In the genomic region with DNA sequence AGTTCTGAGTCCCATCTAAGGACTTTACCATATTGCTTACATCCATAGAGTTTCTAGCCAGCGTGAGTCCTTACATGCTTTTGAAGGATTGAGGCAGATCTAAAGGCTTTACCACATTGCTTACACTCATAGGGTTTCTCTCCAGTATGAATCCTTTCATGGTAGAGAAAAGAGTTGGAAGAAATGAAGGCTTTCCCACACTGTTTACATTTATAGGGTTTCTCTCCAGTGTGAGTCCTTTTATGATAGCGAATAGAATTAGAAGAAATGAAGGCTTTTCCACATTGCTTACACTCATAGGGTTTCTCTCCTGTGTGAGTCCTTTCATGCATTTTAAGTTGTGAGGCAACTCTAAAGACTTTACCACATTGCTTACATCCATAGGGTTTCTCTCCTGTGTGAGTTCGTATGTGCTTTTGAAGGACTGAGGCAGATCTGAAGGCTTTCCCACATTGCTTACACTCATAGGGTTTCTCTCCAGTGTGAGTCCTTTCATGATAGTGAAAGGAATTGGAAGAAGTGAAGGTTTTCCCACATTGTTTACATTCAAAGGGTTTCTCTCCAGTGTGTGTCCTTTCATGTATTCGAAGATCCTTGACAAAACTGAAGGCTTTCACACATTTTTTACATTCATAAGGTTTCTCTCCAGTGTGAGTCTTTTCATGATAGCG, we compare ENCODE assay signal across 21 cellular contexts. TPM values are rescaled to one million over a fixed set of nuclear protein-coding genes. Genes with fewer than 3 reads are reported as not detected.
DNase-seq lines count a peak whose midpoint lies in the region; ATAC-seq, FAIRE-seq and TF ChIP-seq lines count a peak whose summit lies in the region.
"Had no signal": no experiment of that assay in that cellular context is flagged by ENCODE, and none has a peak within 500 bp of the region (broad histone marks: within the 10 kb centered on the region; RNA-seq: fewer than 3 reads in every experiment).

No MANE protein-coding gene starts in this region.

- DNase-seq in GM12878 (ENCODE audit: low read depth, low spot score), result no peak
- DNase-seq in D721Med (ENCODE audit: insufficient read length, low spot score), result no peak
- DNase-seq in DMS153 treated with DMSO at 0.1 percent for 48 hours (lab: John Stamatoyannopoulos, UW; ENCODE audit: unreplicated experiment), result no peak
- DNase-seq: CD8-positive, alpha-beta memory T cell; DND-41; HCEC 1CT; Karpas-422; MG63; NCI-H1048; NCI-H146; NCI-H2081; NCI-H446 treated with DMSO at 0.1 percent for 48 hours; Right ventricle myocardium superior; SW 1271 had no signal

- TSS peak; percentile 53 for BruUV-seq in GM12878 (replicated peaks; lab: Mats Ljungman, UMichigan)

- no peaks in the 10 kb centered on the region for H4K20me1 ChIP-seq in BLaER1 treated with 17β-estradiol and CSF1 and Interleukin-3, amounts not matched to agents 10 nM and 100 nM
- H4K20me1 ChIP-seq in GM12878 (ENCODE audit: control insufficient read depth, insufficient read depth), result no peaks in the 10 kb centered on the region

- SMC1A ChIA-PET in GM12878 (lab: Charles Lee; ENCODE audit: uncharacterized antibody, unreplicated experiment), result no interaction called here

- TF ChIP-seq RAD21 in GM12878 (IDR thresholded peaks at IDR 0.05; ENCODE audit: insufficient read depth, low read depth, low read length), result no peak

- 98% methylated on average over 4 of the region's 5 CpGs for WGBS in HUES64
- 85% methylated on average over 5 of the region's 5 CpGs for WGBS in GM12878 (ENCODE audit: insufficient coverage, insufficient replicate concordance, low lambda C conversion rate, missing lambda C conversion rate)

- no peak overlapping the region for H3K27ac ChIP-seq in BLaER1 treated with 17β-estradiol and CSF1 and Interleukin-3, amounts not matched to agents 10 nM and 100 nM
- H3K27ac ChIP-seq in HUES64 (ENCODE audit: low read depth, low read length), result no peak overlapping the region
- no peak overlapping the region for H3K27ac ChIP-seq in GM12878 (ENCODE audit: control insufficient read depth, insufficient read depth)
- H3K27ac ChIP-seq in iPS-20b (ENCODE audit: low read length), result no peak overlapping the region
- H3K27ac ChIP-seq: A549 had no signal

- peak overlapping the region in 9 of 10 experiments; percentile 18 to 48 (median 28); a peak in 13 of 20 replicates for H3K4me3 ChIP-seq in BLaER1 treated with 17β-estradiol and CSF1 and Interleukin-3, amounts not matched to agents 10 nM and 100 nM
- H3K4me3 ChIP-seq in HUES64 (ENCODE audit: low read length) (peak overlapping the region; percentile 2; the same call in 1 of the 2 replicates), GM12878 (no peak overlapping the region), iPS-20b (ENCODE audit: low read length) (peak overlapping the region; percentile 40)
- H3K4me3 ChIP-seq: A549, MG63 had no signal

- TF ChIP-seq EP300 in GM12878 (IDR thresholded peaks at IDR 0.05; ENCODE audit: borderline replicate concordance in 1 of 2, control insufficient read depth in 1 of 2, low read depth in 2 of 2, low read length in 2 of 2), result no peak

- H3K4me1 ChIP-seq in BLaER1 treated with 17β-estradiol and CSF1 and Interleukin-3, amounts not matched to agents 10 nM and 100 nM, result no peaks in the 10 kb centered on the region
- H3K4me1 ChIP-seq in HUES64 (ENCODE audit: insufficient read depth, low read length), result no peaks in the 10 kb centered on the region
- H3K4me1 ChIP-seq in GM12878 (ENCODE audit: control insufficient read depth, insufficient read depth, low read length), result no peaks in the 10 kb centered on the region
- no peaks in the 10 kb centered on the region for H3K4me1 ChIP-seq in iPS-20b (ENCODE audit: insufficient read depth, low read length)
- H3K4me1 ChIP-seq: A549 had no signal

- CTCF ChIA-PET in GM12878 (lab: Yijun Ruan, JAX), result no interaction called here

- POLR2A ChIA-PET in GM12878 (lab: Charles Lee), result no interaction called here

- no peaks in the 10 kb centered on the region for H3K27me3 ChIP-seq in BLaER1 treated with 17β-estradiol and CSF1 and Interleukin-3, amounts not matched to agents 10 nM and 100 nM
- H3K27me3 ChIP-seq in HUES64 (ENCODE audit: insufficient read depth, low read length) (no peaks in the 10 kb centered on the region), GM12878 (replicated peaks in 1 of 2; ENCODE audit: control insufficient read depth in 2 of 2, insufficient read depth in 2 of 2, low read length in 1 of 2) (no peaks in the 10 kb centered on the region), iPS-20b (ENCODE audit: insufficient read depth, low read length) (no peaks in the 10 kb centered on the region)
- H3K27me3 ChIP-seq: MG63 had no signal

- no peak for FAIRE-seq in GM12878 (lab: Jason Lieb, UNC)
- no peak for FAIRE-seq in D721Med (lab: Jason Lieb, UNC)
- FAIRE-seq: A549 had no signal

- RAD21 ChIA-PET in GM12878 (lab: Charles Lee; ENCODE audit: unreplicated experiment), result no interaction called here

- TF ChIP-seq CTCF in GM12878 (IDR thresholded peaks at IDR 0.05 in 2 of 3, conservative IDR thresholded peaks at IDR 0.05 in 1 of 3; ENCODE audit: control insufficient read depth in 2 of 3, extremely low read depth in 1 of 3, insufficient read depth in 1 of 3, low read depth in 3 of 3, low read length in 3 of 3) (no peak), D721Med (IDR thresholded peaks at IDR 0.05; ENCODE audit: insufficient read depth, missing control alignments) (no peak)

- ATAC-seq in GM12878 (no peak), HG03520 (IDR thresholded peaks at IDR 0.05; ENCODE audit: unreplicated experiment) (no peak)
- ATAC-seq: A549 had no signal

- H3K9me3 ChIP-seq in BLaER1 treated with 17β-estradiol and CSF1 and Interleukin-3, amounts not matched to agents 10 nM and 100 nM (replicated peaks in 1 of 11), result peaks cover 100% of the 10 kb centered on the region in 11 experiments
- H3K9me3 ChIP-seq in HUES64 (ENCODE audit: insufficient read depth, low read depth, low read length), result peaks cover 61% of the 10 kb centered on the region
- peaks cover 39% of the 10 kb centered on the region for H3K9me3 ChIP-seq in GM12878 (replicated peaks; ENCODE audit: control insufficient read depth, insufficient read depth, low read length)
- peaks cover 66% of the 10 kb centered on the region for H3K9me3 ChIP-seq in iPS-20b (ENCODE audit: insufficient read depth, low read depth, low read length)

- no peak for TF ChIP-seq POLR2A in GM12878 (IDR thresholded peaks at IDR 0.05; ENCODE audit: low read depth, low read length)

- H3K36me3 ChIP-seq in BLaER1 treated with 17β-estradiol and CSF1 and Interleukin-3, amounts not matched to agents 10 nM and 100 nM, result peaks cover 80 to 100% (median 97%) of the 10 kb centered on the region in 11 experiments
- H3K36me3 ChIP-seq in HUES64 (ENCODE audit: insufficient read depth, low read length) (peaks cover 64% of the 10 kb centered on the region), GM12878 (ENCODE audit: control insufficient read depth in 2 of 2, insufficient read depth in 2 of 2, low read length in 1 of 2) (peaks cover 0 to 3% of the 10 kb centered on the region in 2 experiments; a peak in 2 of 4 replicates), iPS-20b (ENCODE audit: insufficient read depth, low read depth, low read length) (peaks cover 60% of the 10 kb centered on the region)

- intact Hi-C loops in GM12878 (cut with micrococcal nuclease; ENCODE audit: unreplicated experiment), result no loop called here

- in situ Hi-C loops in GM12878 (cut with MboI), result no loop called here

- H2AFZ ChIP-seq in GM12878 (ENCODE audit: control insufficient read depth, low read depth, low read length), result no peak overlapping the region

- no peak overlapping the region for H3K9ac ChIP-seq in BLaER1 treated with 17β-estradiol and CSF1 and Interleukin-3, amounts not matched to agents 10 nM and 100 nM
- H3K9ac ChIP-seq in HUES64 (ENCODE audit: low read depth, low read length) (no peak overlapping the region), GM12878 (ENCODE audit: control insufficient read depth, insufficient read depth, low read length) (no peak overlapping the region), iPS-20b (ENCODE audit: low read depth, low read length) (no peak overlapping the region)

- H3K79me2 ChIP-seq in GM12878 (ENCODE audit: control insufficient read depth, insufficient read depth, low read length), result no peaks in the 10 kb centered on the region

- no peak overlapping the region for H3K4me2 ChIP-seq in BLaER1 treated with 17β-estradiol and CSF1 and Interleukin-3, amounts not matched to agents 10 nM and 100 nM
- no peak overlapping the region for H3K4me2 ChIP-seq in GM12878 (ENCODE audit: control insufficient read depth, insufficient read depth)
- H3K4me2 ChIP-seq: A549 had no signal

RNA-seq across cellular contexts. Expression of a gene that starts 8.4 kb away (rescaled TPM):
- polyA plus RNA-seq in HUES64 (2013, experiment 1 of 2), result 1.4 TPM
- 2.2 TPM for polyA plus RNA-seq in HUES64 (2013, experiment 2 of 2)
- 13.9 and 16.3 TPM in 2 replicates for total RNA-seq in GM12878 (2013; cell fraction: nucleolus; rRNA removed)
- total RNA-seq in GM12878 (2014; rRNA removed), result 0.79 and 0.82 TPM in 2 replicates
- 1.5 and 1.8 TPM in 2 replicates for total RNA-seq in GM12878 (2014; rRNA removed; fragmentation: Illumina TruSeq; extraction: Trizol)
- 1.2 and 1.3 TPM in 2 replicates for total RNA-seq in GM12878 (2021)
- polyA plus RNA-seq in GM12878 (2011; ENCODE audit: low read depth), result 3.3 TPM
- 0.95 and 1.0 TPM in 2 replicates for polyA plus RNA-seq in GM12878 (2011; rRNA removed)
- 0.32 and 0.34 TPM in 2 replicates for polyA plus RNA-seq in GM12878 (2011; cell fraction: cytosol; rRNA removed)
- polyA plus RNA-seq in GM12878 (2011; cell fraction: nucleus; rRNA removed), result 1.5 and 1.6 TPM in 2 replicates
- polyA plus RNA-seq in GM12878 (2012), result 3.2 and 5.3 TPM in 2 replicates
- polyA plus RNA-seq in GM12878 (2014; fragmentation: Illumina TruSeq; extraction: Trizol), result 2.0 and 2.5 TPM in 2 replicates
- 1 to 10 TPM; 1.7 to 1.8 TPM for polyA plus RNA-seq in GM12878 (2014; fragmentation: Nextera tagmentation; extraction: Ambion mirVana)
- polyA plus RNA-seq in GM12878 (2014; rRNA removed), result 1.0 and 1.3 TPM in 2 replicates
- polyA plus RNA-seq in GM12878 (2016; fragmentation: Nextera tagmentation; extraction: Ambion mirVana), result 1 to 10 TPM; 2.5 to 2.9 TPM
- polyA minus RNA-seq in GM12878 (2011; rRNA and poly(A)+ RNA removed), result 1.3 and 1.8 TPM in 2 replicates
- polyA minus RNA-seq in GM12878 (2011; cell fraction: cytosol; rRNA and poly(A)+ RNA removed), result not detected in 2 replicates
- polyA minus RNA-seq in GM12878 (2011; cell fraction: nucleus; rRNA and poly(A)+ RNA removed), result 0.60 and 1.1 TPM in 2 replicates
- total RNA-seq: G401 had no signal
- polyA plus RNA-seq: A549 had no signal

RNA-seq across cellular contexts. Expression of a gene that starts 8.9 kb away (rescaled TPM):
- 4.3 TPM for polyA plus RNA-seq in HUES64 (2013, experiment 1 of 2)
- polyA plus RNA-seq in HUES64 (2013, experiment 2 of 2), result 4.4 TPM
- 24.9 and 26.8 TPM in 2 replicates for total RNA-seq in GM12878 (2013; cell fraction: nucleolus; rRNA removed)
- total RNA-seq in GM12878 (2014; rRNA removed), result 0.68 and 1.3 TPM in 2 replicates
- total RNA-seq in GM12878 (2014; rRNA removed; fragmentation: Illumina TruSeq; extraction: Trizol), result 1.1 and 1.7 TPM in 2 replicates
- 0.74 TPM in 2 replicates for total RNA-seq in GM12878 (2021)
- 0.43 TPM for polyA plus RNA-seq in GM12878 (2011; ENCODE audit: low read depth)
- polyA plus RNA-seq in GM12878 (2011; rRNA removed), result 1.3 and 1.8 TPM in 2 replicates
- 0.52 and 0.69 TPM in 2 replicates for polyA plus RNA-seq in GM12878 (2011; cell fraction: cytosol; rRNA removed)
- polyA plus RNA-seq in GM12878 (2011; cell fraction: nucleus; rRNA removed), result 1.2 TPM in 2 replicates
- polyA plus RNA-seq in GM12878 (2012), result 0.79 and 0.83 TPM in 2 replicates
- polyA plus RNA-seq in GM12878 (2014; fragmentation: Illumina TruSeq; extraction: Trizol), result 0.63 and 0.97 TPM in 2 replicates
- under 1 TPM; 0.24 to 0.79 TPM for polyA plus RNA-seq in GM12878 (2014; fragmentation: Nextera tagmentation; extraction: Ambion mirVana)
- 0.30 and 0.33 TPM in 2 replicates for polyA plus RNA-seq in GM12878 (2014; rRNA removed)
- polyA plus RNA-seq in GM12878 (2016; fragmentation: Nextera tagmentation; extraction: Ambion mirVana), result under 1 TPM; 0.44 to 0.82 TPM
- 2.6 and 3.7 TPM in 2 replicates for polyA minus RNA-seq in GM12878 (2011; rRNA and poly(A)+ RNA removed)
- 0.52 and 1.7 TPM in 2 replicates for polyA minus RNA-seq in GM12878 (2011; cell fraction: cytosol; rRNA and poly(A)+ RNA removed)
- polyA minus RNA-seq in GM12878 (2011; cell fraction: nucleus; rRNA and poly(A)+ RNA removed), result 1.7 and 2.1 TPM in 2 replicates
- polyA plus RNA-seq: A549, BJ had no signal

RNA-seq across cellular contexts. Expression of a gene that starts 20.6 kb away (rescaled TPM):
- polyA plus RNA-seq in HUES64 (2013, experiment 1 of 2), result 5.4 TPM
- 6.0 TPM for polyA plus RNA-seq in HUES64 (2013, experiment 2 of 2)
- 1.1 and 1.4 TPM in 2 replicates for total RNA-seq in GM12878 (2013; cell fraction: nucleolus; rRNA removed)
- total RNA-seq in GM12878 (2014; rRNA removed), result 0.96 and 1.0 TPM in 2 replicates
- total RNA-seq in GM12878 (2014; rRNA removed; fragmentation: Illumina TruSeq; extraction: Trizol), result 1.0 and 1.1 TPM in 2 replicates
- 1.1 and 1.4 TPM in 2 replicates for total RNA-seq in GM12878 (2021)
- 2.2 TPM for polyA plus RNA-seq in GM12878 (2011; ENCODE audit: low read depth)
- 0.16 and 0.24 TPM in 2 replicates for polyA plus RNA-seq in GM12878 (2011; rRNA removed)
- 0.07 and 0.10 TPM in 2 replicates for polyA plus RNA-seq in GM12878 (2011; cell fraction: cytosol; rRNA removed)
- 0.09 and 0.13 TPM in 2 replicates for polyA plus RNA-seq in GM12878 (2011; cell fraction: nucleus; rRNA removed)
- polyA plus RNA-seq in GM12878 (2012), result 2.9 and 3.5 TPM in 2 replicates
- 0.93 and 1.5 TPM in 2 replicates for polyA plus RNA-seq in GM12878 (2014; fragmentation: Illumina TruSeq; extraction: Trizol)
- polyA plus RNA-seq in GM12878 (2014; fragmentation: Nextera tagmentation; extraction: Ambion mirVana), result under 1 TPM; 0.16 to 0.26 TPM
- polyA plus RNA-seq in GM12878 (2014; rRNA removed), result 0.38 and 0.47 TPM in 2 replicates
- polyA plus RNA-seq in GM12878 (2016; fragmentation: Nextera tagmentation; extraction: Ambion mirVana), result under 1 TPM; 0.42 to 0.96 TPM
- polyA minus RNA-seq in GM12878 (2011; rRNA and poly(A)+ RNA removed), result 0.07 and 0.10 TPM in 2 replicates
- not detected in 2 replicates for polyA minus RNA-seq in GM12878 (2011; cell fraction: cytosol; rRNA and poly(A)+ RNA removed)
- polyA minus RNA-seq in GM12878 (2011; cell fraction: nucleus; rRNA and poly(A)+ RNA removed), result 0.10 and 0.12 TPM in 2 replicates
- polyA plus RNA-seq: A549 had no signal
